ENCODE assay signal across 1 cellular context in genomic region chr3:185986201-185986600, GRCh38.
TF ChIP-seq lines count a peak whose summit lies in the region.

No MANE protein-coding gene starts in this region.

TF ChIP-seq in GM23338, 12 proteins besides CTCF, POLR2A, EP300 and RAD21:
- no peak for TF ChIP-seq ZNF462 (CRISPR knock-in tag; IDR thresholded peaks at IDR 0.05)
- TF ChIP-seq ZNF331 (CRISPR knock-in tag; IDR thresholded peaks at IDR 0.05; ENCODE audit: low read depth), result no peak
- no peak for TF ChIP-seq POLR2AphosphoS5 (IDR thresholded peaks at IDR 0.05; ENCODE audit: low read depth)
- no peak for TF ChIP-seq EZH2phosphoT487 (IDR thresholded peaks at IDR 0.05; ENCODE audit: unreplicated experiment)
- TF ChIP-seq, protein P1, sequence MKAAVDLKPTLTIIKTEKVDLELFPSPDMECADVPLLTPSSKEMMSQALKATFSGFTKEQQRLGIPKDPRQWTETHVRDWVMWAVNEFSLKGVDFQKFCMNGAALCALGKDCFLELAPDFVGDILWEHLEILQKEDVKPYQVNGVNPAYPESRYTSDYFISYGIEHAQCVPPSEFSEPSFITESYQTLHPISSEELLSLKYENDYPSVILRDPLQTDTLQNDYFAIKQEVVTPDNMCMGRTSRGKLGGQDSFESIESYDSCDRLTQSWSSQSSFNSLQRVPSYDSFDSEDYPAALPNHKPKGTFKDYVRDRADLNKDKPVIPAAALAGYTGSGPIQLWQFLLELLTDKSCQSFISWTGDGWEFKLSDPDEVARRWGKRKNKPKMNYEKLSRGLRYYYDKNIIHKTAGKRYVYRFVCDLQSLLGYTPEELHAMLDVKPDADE (IDR thresholded peaks at IDR 0.05), result no peak
- TF ChIP-seq ZNF114 (CRISPR knock-in tag; IDR thresholded peaks at IDR 0.05), result no peak
- TF ChIP-seq REST (IDR thresholded peaks at IDR 0.05; ENCODE audit: unreplicated experiment), result no peak
- TF ChIP-seq NANOG (IDR thresholded peaks at IDR 0.05; ENCODE audit: borderline replicate concordance), result no peak
- TF ChIP-seq JUNB (IDR thresholded peaks at IDR 0.05; ENCODE audit: unreplicated experiment), result no peak
- no peak for TF ChIP-seq CREB1 (CRISPR knock-in tag; IDR thresholded peaks at IDR 0.05; ENCODE audit: low read depth)
- no peak for TF ChIP-seq EZH2 (IDR thresholded peaks at IDR 0.05; ENCODE audit: low read depth, unreplicated experiment)
- TF ChIP-seq STAT1 (IDR thresholded peaks at IDR 0.05; ENCODE audit: unreplicated experiment), result no peak
